Comparison of ENCODE assay signal across 33 cellular contexts in genomic region chr3:96538186-96538585, GRCh38.
"Had no signal": no experiment of that assay in that cellular context is flagged by ENCODE, and none has a peak within 500 bp of the region (broad histone marks: within the 10 kb centered on the region; RNA-seq: fewer than 3 reads in every experiment).

No MANE protein-coding gene starts in this region.

- DNase-seq: activated CD4-positive, alpha-beta memory T cell treated with anti-CD3 and anti-CD28 coated beads for 36 hours; activated CD4-positive, alpha-beta T cell treated with anti-CD3 and anti-CD28 coated beads for 36 hours; activated CD4-positive, alpha-beta T cell treated with anti-CD3 and anti-CD28 coated beads, Interleukin-2, amount 10 ng/mL, durations not matched to agents 24 days and 14 days; activated CD4-positive, CD25-positive, alpha-beta regulatory T cell; activated CD4-positive, CD25-positive, alpha-beta regulatory T cell treated with anti-CD3 and anti-CD28 coated beads, Interleukin-2, amount 50 U/mL, for 72 hours; activated CD8-positive, alpha-beta memory T cell treated with anti-CD3 and anti-CD28 coated beads, Interleukin-2, amount 10 ng/mL, durations not matched to agents 7 days and 5 days; activated CD8-positive, alpha-beta memory T cell treated with anti-CD3 and anti-CD28 coated beads, Interleukin-2, amount 50 U/mL, for 4 hours; activated CD8-positive, alpha-beta T cell treated with anti-CD3 and anti-CD28 coated beads, Interleukin-2, amount 10 ng/mL, durations not matched to agents 7 days and 5 days; activated effector memory CD4-positive, alpha-beta T cell treated with anti-CD3 and anti-CD28 coated beads, Interleukin-2, amount 50 U/mL, for 16 hours; activated naive CD4-positive, alpha-beta T cell treated with anti-CD3 and anti-CD28 coated beads for 36 hours; activated naive CD8-positive, alpha-beta T cell treated with anti-CD3 and anti-CD28 coated beads for 36 hours; activated naive CD8-positive, alpha-beta T cell treated with anti-CD3 and anti-CD28 coated beads, Interleukin-2, amount 50 U/mL, for 24 hours; activated T-cell treated with anti-CD3 and anti-CD28 coated beads, Interleukin-2, amount 50 U/mL, for 1 hour; activated T-cell treated with anti-CD3 and anti-CD28 coated beads, Interleukin-2, amount 50 U/mL, for 48 hours; adrenal gland; amygdala; aorta; body of pancreas; cortex of kidney; dermis blood vessel endothelial cell; effector CD4-positive, alpha-beta T cell; effector memory CD8-positive, alpha-beta T cell; esophagus squamous epithelium; foreskin melanocyte; T-cell; T1000; WERI-Rb-1 had no signal

- H3K27me3 ChIP-seq: adrenal gland, body of pancreas, esophagus squamous epithelium, gastroesophageal sphincter had no signal

- H3K4me1 ChIP-seq: adrenal gland, body of pancreas, esophagus squamous epithelium, gastroesophageal sphincter had no signal

- H3K4me3 Mint-ChIP-seq: activated CD4-positive, alpha-beta memory T cell treated with anti-CD3 and anti-CD28 coated beads for 36 hours; activated CD4-positive, alpha-beta T cell treated with anti-CD3 and anti-CD28 coated beads for 36 hours; activated CD4-positive, alpha-beta T cell treated with anti-CD3 and anti-CD28 coated beads, Interleukin-2, amount 10 ng/mL, durations not matched to agents 24 days and 14 days; activated CD8-positive, alpha-beta memory T cell treated with anti-CD3 and anti-CD28 coated beads, Interleukin-2, amount 10 ng/mL, durations not matched to agents 7 days and 5 days; activated CD8-positive, alpha-beta T cell treated with anti-CD3 and anti-CD28 coated beads, Interleukin-2, amount 10 ng/mL, durations not matched to agents 7 days and 5 days; activated naive CD4-positive, alpha-beta T cell treated with anti-CD3 and anti-CD28 coated beads for 36 hours; activated naive CD4-positive, alpha-beta T cell treated with anti-CD3 and anti-CD28 coated beads, Interleukin-2, amount 50 U/mL, for 24 hours; activated naive CD8-positive, alpha-beta T cell treated with anti-CD3 and anti-CD28 coated beads for 36 hours; activated naive CD8-positive, alpha-beta T cell treated with anti-CD3 and anti-CD28 coated beads, Interleukin-2, amount 50 U/mL, for 24 hours; activated T-helper 1 cell treated with anti-CD3 and anti-CD28 coated beads, Interleukin-12 subunit alpha, Interleukin-12 subunit beta, Interleukin-2, Interleukin-4 antibody, amounts not matched to agents 30 ng/mL and 10 ng/mL and 1 ng/mL, durations not matched to agents 14 hours and 24 hours and 36 hours; effector memory CD8-positive, alpha-beta T cell; T-cell; T-helper 1 cell treated with Interleukin-12 subunit alpha and Interleukin-12 subunit beta and Interleukin-4 antibody, amounts not matched to agents 30 μg/mL and 1 μg/mL, for 36 hours had no signal

- H3K36me3 ChIP-seq: adrenal gland, esophagus squamous epithelium, gastroesophageal sphincter, WERI-Rb-1 had no signal

- H3K9me3 Mint-ChIP-seq: activated CD4-positive, alpha-beta T cell treated with anti-CD3 and anti-CD28 coated beads, Interleukin-2, amount 10 ng/mL, durations not matched to agents 24 days and 14 days; activated naive CD4-positive, alpha-beta T cell treated with anti-CD3 and anti-CD28 coated beads for 36 hours had no signal

- H3K27me3 Mint-ChIP-seq: activated CD4-positive, alpha-beta memory T cell treated with anti-CD3 and anti-CD28 coated beads for 36 hours; activated CD4-positive, alpha-beta T cell treated with anti-CD3 and anti-CD28 coated beads for 36 hours; activated CD4-positive, alpha-beta T cell treated with anti-CD3 and anti-CD28 coated beads, Interleukin-2, amount 10 ng/mL, durations not matched to agents 24 days and 14 days; activated CD8-positive, alpha-beta memory T cell treated with anti-CD3 and anti-CD28 coated beads, Interleukin-2, amount 10 ng/mL, durations not matched to agents 7 days and 5 days; activated naive CD4-positive, alpha-beta T cell treated with anti-CD3 and anti-CD28 coated beads, Interleukin-2, amount 50 U/mL, for 24 hours; activated naive CD8-positive, alpha-beta T cell treated with anti-CD3 and anti-CD28 coated beads for 36 hours; activated naive CD8-positive, alpha-beta T cell treated with anti-CD3 and anti-CD28 coated beads, Interleukin-2, amount 50 U/mL, for 24 hours; effector memory CD8-positive, alpha-beta T cell; T-cell had no signal

- H3K27ac ChIP-seq: adrenal gland, body of pancreas, epithelial cell of prostate, esophagus squamous epithelium, gastroesophageal sphincter, WERI-Rb-1 had no signal

- ATAC-seq: activated CD4-positive, alpha-beta T cell treated with anti-CD3 and anti-CD28 coated beads for 36 hours; activated CD8-positive, alpha-beta memory T cell treated with anti-CD3 and anti-CD28 coated beads, Interleukin-2, amount 10 ng/mL, durations not matched to agents 7 days and 5 days; activated CD8-positive, alpha-beta T cell treated with anti-CD3 and anti-CD28 coated beads, Interleukin-2, amount 10 ng/mL, durations not matched to agents 7 days and 5 days; activated naive CD8-positive, alpha-beta T cell treated with anti-CD3 and anti-CD28 coated beads, Interleukin-2, amount 50 U/mL, for 24 hours; body of pancreas; effector memory CD8-positive, alpha-beta T cell; gastroesophageal sphincter; T-cell had no signal

- H3K27ac Mint-ChIP-seq: activated CD4-positive, alpha-beta memory T cell treated with anti-CD3 and anti-CD28 coated beads for 36 hours; activated CD4-positive, alpha-beta T cell treated with anti-CD3 and anti-CD28 coated beads for 36 hours; activated CD4-positive, alpha-beta T cell treated with anti-CD3 and anti-CD28 coated beads, Interleukin-2, amount 10 ng/mL, durations not matched to agents 24 days and 14 days; activated CD8-positive, alpha-beta memory T cell treated with anti-CD3 and anti-CD28 coated beads, Interleukin-2, amount 10 ng/mL, durations not matched to agents 7 days and 5 days; activated CD8-positive, alpha-beta T cell treated with anti-CD3 and anti-CD28 coated beads, Interleukin-2, amount 10 ng/mL, durations not matched to agents 7 days and 5 days; activated naive CD4-positive, alpha-beta T cell treated with anti-CD3 and anti-CD28 coated beads for 36 hours; activated naive CD4-positive, alpha-beta T cell treated with anti-CD3 and anti-CD28 coated beads, Interleukin-2, amount 50 U/mL, for 24 hours; activated naive CD8-positive, alpha-beta T cell treated with anti-CD3 and anti-CD28 coated beads for 36 hours; activated naive CD8-positive, alpha-beta T cell treated with anti-CD3 and anti-CD28 coated beads, Interleukin-2, amount 50 U/mL, for 24 hours; activated T-helper 1 cell treated with anti-CD3 and anti-CD28 coated beads, Interleukin-12 subunit alpha, Interleukin-12 subunit beta, Interleukin-2, Interleukin-4 antibody, amounts not matched to agents 30 ng/mL and 10 ng/mL and 1 ng/mL, durations not matched to agents 14 hours and 24 hours and 36 hours; activated T-helper 2 cell treated with anti-CD3 and anti-CD28 coated beads, Interferon-gamma antibody, Interleukin-2, Interleukin-4, amounts not matched to agents 10 μg/mL and 5 μg/mL and 100 μg/mL, durations not matched to agents 14 hours and 24 hours and 36 hours; effector memory CD8-positive, alpha-beta T cell; T-cell; T-helper 1 cell treated with Interleukin-12 subunit alpha and Interleukin-12 subunit beta and Interleukin-4 antibody, amounts not matched to agents 30 μg/mL and 1 μg/mL, for 36 hours had no signal

- H3K4me1 Mint-ChIP-seq: activated CD4-positive, alpha-beta T cell treated with anti-CD3 and anti-CD28 coated beads for 36 hours; activated CD4-positive, alpha-beta T cell treated with anti-CD3 and anti-CD28 coated beads, Interleukin-2, amount 10 ng/mL, durations not matched to agents 24 days and 14 days; activated CD8-positive, alpha-beta memory T cell treated with anti-CD3 and anti-CD28 coated beads, Interleukin-2, amount 10 ng/mL, durations not matched to agents 7 days and 5 days; activated naive CD4-positive, alpha-beta T cell treated with anti-CD3 and anti-CD28 coated beads, Interleukin-2, amount 50 U/mL, for 24 hours; activated naive CD8-positive, alpha-beta T cell treated with anti-CD3 and anti-CD28 coated beads for 36 hours; activated naive CD8-positive, alpha-beta T cell treated with anti-CD3 and anti-CD28 coated beads, Interleukin-2, amount 50 U/mL, for 24 hours; T-cell had no signal

- H3K4me3 ChIP-seq: adrenal gland, body of pancreas, esophagus squamous epithelium, gastroesophageal sphincter had no signal

- H3K36me3 Mint-ChIP-seq: activated CD4-positive, alpha-beta memory T cell treated with anti-CD3 and anti-CD28 coated beads for 36 hours; activated CD8-positive, alpha-beta memory T cell treated with anti-CD3 and anti-CD28 coated beads, Interleukin-2, amount 10 ng/mL, durations not matched to agents 7 days and 5 days; activated naive CD4-positive, alpha-beta T cell treated with anti-CD3 and anti-CD28 coated beads, Interleukin-2, amount 50 U/mL, for 24 hours; activated naive CD8-positive, alpha-beta T cell treated with anti-CD3 and anti-CD28 coated beads for 36 hours; T-cell had no signal

- H3K9me3 ChIP-seq: adrenal gland, body of pancreas, esophagus squamous epithelium had no signal
